In genomic region chr1:111139956-111140679, GRCh38 we compare ENCODE assay signal across 8 cellular contexts. TPM values are rescaled to one million over a fixed set of nuclear protein-coding genes. Genes with fewer than 3 reads are reported as not detected.
DNase-seq lines count a peak whose midpoint lies in the region; ATAC-seq and TF ChIP-seq lines count a peak whose summit lies in the region.

Gene CEPT1, plus strand, starts transcription at chr1:111140223. Its CDS starts 7,492 bp downstream, at chr1:111147715.
Gene DRAM2, minus strand, starts transcription at chr1:111140093. Its CDS starts 8,539 bp downstream, at chr1:111131554.

- H4K20me1 ChIP-seq in OCI-LY3 (ENCODE audit: insufficient read depth, low read length): peaks cover 24% of the 10 kb centered on the region

- DNase-seq in DMS 273 (lab: John Stamatoyannopoulos, UW; ENCODE audit: unreplicated experiment) (peak; percentile 98), HuH-7.5 (ENCODE audit: low spot score) (peak; percentile 83), activated T-cell treated with anti-CD3 and anti-CD28 coated beads for 24 hours (ENCODE audit: low read depth) (peak; percentile 90), epithelial cell of prostate (ENCODE audit: low read depth, low spot score) (peak; percentile 83)
- DNase-seq in stimulated activated CD8-positive, alpha-beta memory T cell treated with anti-CD3 and anti-CD28 coated beads, Interleukin-2, amount 100 ng/mL, for 48 hours (ENCODE audit: low read depth in 2 of 2): peak; percentile 84 to 90

- peaks cover 75% of the 10 kb centered on the region for H3K79me2 ChIP-seq in OCI-LY3 (ENCODE audit: low read length)

- no peak for TF ChIP-seq CTCF in OCI-LY3 (IDR thresholded peaks at IDR 0.05; ENCODE audit: low read depth, low read length)

- peaks cover 36% of the 10 kb centered on the region for H3K4me1 ChIP-seq in OCI-LY3 (ENCODE audit: low read length)
- H3K4me1 ChIP-seq in mononuclear cell (ENCODE audit: insufficient read depth, low read length): peaks cover 50% of the 10 kb centered on the region

- H2AFZ ChIP-seq in OCI-LY3 (ENCODE audit: low read depth, low read length): peak within 1 kb of the TSS; percentile 66

- peak; percentile 67 for ATAC-seq in GM21528 (IDR thresholded peaks at IDR 0.05; ENCODE audit: low FRiP score, unreplicated experiment)

- no peaks in the 10 kb centered on the region for H3K9me3 ChIP-seq in OCI-LY3 (ENCODE audit: insufficient read depth, low read length)
- no peaks in the 10 kb centered on the region for H3K9me3 ChIP-seq in mononuclear cell (ENCODE audit: low read depth, low read length)

- H3K4me3 ChIP-seq in OCI-LY3 (ENCODE audit: low read length): peak within 1 kb of the TSS; percentile 99
- peak within 1 kb of the TSS; percentile 89 for H3K4me3 ChIP-seq in mononuclear cell (ENCODE audit: low read length)

- H3K27ac ChIP-seq in OCI-LY3 (ENCODE audit: low read length): peak within 1 kb of the TSS; percentile 93
- H3K27ac ChIP-seq in epithelial cell of prostate: peak within 1 kb of the TSS; percentile 81

- H3K9ac ChIP-seq in OCI-LY3 (ENCODE audit: low read length): peak within 1 kb of the TSS; percentile 91

- H3K27me3 ChIP-seq in OCI-LY3 (ENCODE audit: low read depth, low read length) (no peaks in the 10 kb centered on the region), mononuclear cell (ENCODE audit: insufficient read depth, low read length) (no peaks in the 10 kb centered on the region)

- H3K4me2 ChIP-seq in OCI-LY3 (ENCODE audit: low read length): peak within 1 kb of the TSS; percentile 87

- peaks cover 14% of the 10 kb centered on the region for H3K36me3 ChIP-seq in OCI-LY3 (replicated peaks; ENCODE audit: low read depth, low read length)

RNA-seq across cellular contexts. Expression of gene CEPT1, which starts in this region (rescaled TPM):
- 48.9 TPM for total RNA-seq in mononuclear cell

RNA-seq across cellular contexts. Expression of gene DRAM2, which starts in this region (rescaled TPM):
- total RNA-seq in mononuclear cell: 89.8 TPM

Comparison
In these comparisons a context has a peak if more than half of its experiments do, and no peak if none do; other contexts are left out.
1. Peak in every context shown above with its lines: DNase-seq, ATAC-seq, H3K4me3 ChIP-seq and H3K27ac ChIP-seq.